8 cellular contexts compared by ENCODE assay signal in genomic region chr1:146034976-146035469, GRCh38. TPM values are rescaled to one million over a fixed set of nuclear protein-coding genes. Genes with fewer than 3 reads are reported as not detected.
DNase-seq lines count a peak whose midpoint lies in the region; ATAC-seq and TF ChIP-seq lines count a peak whose summit lies in the region.

No MANE protein-coding gene starts in this region.

- H2AFZ ChIP-seq in HCT116 (ENCODE audit: low read depth, low read length, poor library complexity, severe bottlenecking) = peak overlapping the region; percentile 93

- CTCF ChIA-PET in A673 (lab: Charles Lee) (interaction anchor here (1.2 kb wide), 1 partner anchor 57 kb away, joined by 3 read pairs; no protein-coding TSS in a partner anchor), HCT116 (lab: Charles Lee) (interaction anchor here (1.0 to 1.6 kb wide), 4 partner anchors 28 to 190 kb away, joined by 3 to 7 read pairs (median 4); partner anchors contain the start of gene NUDT17)

- peaks cover 6% of the 10 kb centered on the region for H3K27me3 Mint-ChIP-seq in stimulated activated naive CD8-positive, alpha-beta T cell treated with anti-CD3 and anti-CD28 coated beads, Interleukin-15, amount 100 ng/mL, for 72 hours

- no peak overlapping the region for H3K27ac ChIP-seq in A673 (ENCODE audit: low read depth, low read length, poor library complexity, severe bottlenecking)
- peak overlapping the region; percentile 26 for H3K27ac ChIP-seq in HCT116 (ENCODE audit: low read depth, low read length)

- H3K36me3 ChIP-seq in A673 (ENCODE audit: insufficient read depth, low read length, poor library complexity, severe bottlenecking) (no peaks in the 10 kb centered on the region), HCT116 (ENCODE audit: control insufficient read depth in 1 of 2, insufficient read depth in 2 of 2, low read length in 2 of 2) (no peaks in the 10 kb centered on the region)

- H3K27ac Mint-ChIP-seq in stimulated activated naive CD8-positive, alpha-beta T cell treated with anti-CD3 and anti-CD28 coated beads, Interleukin-15, amount 100 ng/mL, for 72 hours = peak overlapping the region; percentile 90 to 100

- no peaks in the 10 kb centered on the region for H4K20me1 ChIP-seq in HCT116 (ENCODE audit: insufficient read depth)

- DNase-seq in A673 (ENCODE audit: low spot score) (no peak), HCT116 (ENCODE audit: low read depth, low spot score) (no peak), SKM-1 treated with dmso at 0.1 percent for 144 hours (lab: John Stamatoyannopoulos, UW; ENCODE audit: unreplicated experiment) (peak; percentile 62), globus pallidus (ENCODE audit: low spot score) (peak; percentile 29), NCI-H1694 treated with DMSO at 0.1 percent for 48 hours (lab: John Stamatoyannopoulos, UW) (no peak), GM10266 (ENCODE audit: extremely low spot score) (no peak)
- no peak for DNase-seq in stimulated activated naive CD8-positive, alpha-beta T cell treated with anti-CD3 and anti-CD28 coated beads, Interleukin-15, amount 100 ng/mL, for 72 hours

- peak overlapping the region; percentile 25; the same call in 1 of the 2 replicates for H3K9ac ChIP-seq in HCT116 (ENCODE audit: low read length)

- no peaks in the 10 kb centered on the region for H3K9me3 Mint-ChIP-seq in stimulated activated naive CD8-positive, alpha-beta T cell treated with anti-CD3 and anti-CD28 coated beads, Interleukin-15, amount 100 ng/mL, for 72 hours

- H3K9me2 ChIP-seq in HCT116 (ENCODE audit: insufficient read depth) = no peaks in the 10 kb centered on the region

- H3K79me2 ChIP-seq in HCT116 (ENCODE audit: insufficient read depth, low read length) = no peaks in the 10 kb centered on the region

- H3K4me1 Mint-ChIP-seq in stimulated activated naive CD8-positive, alpha-beta T cell treated with anti-CD3 and anti-CD28 coated beads, Interleukin-15, amount 100 ng/mL, for 72 hours = peaks cover 40% of the 10 kb centered on the region

- POLR2A ChIA-PET in A673 (lab: Charles Lee; ENCODE audit: low non-redundant PET) = interaction anchor here (0.8 kb wide), 1 partner anchor 1515 kb away, joined by 3 read pairs; no protein-coding TSS in a partner anchor
- POLR2A ChIA-PET in HCT116 (lab: Charles Lee) = interaction anchor here (0.7 to 7.8 kb wide), 4 partner anchors 8 to 71 kb away, joined by 3 to 215 read pairs (median 6); partner anchors contain the start of genes ANKRD34A and POLR3GL

- no peak for TF ChIP-seq CTCF in A673 (conservative IDR thresholded peaks at IDR 0.05; ENCODE audit: low read depth, low read length)
- no peak for TF ChIP-seq CTCF in HCT116 (IDR thresholded peaks at IDR 0.05 in 2 of 3, conservative IDR thresholded peaks at IDR 0.05 in 1 of 3; ENCODE audit: borderline replicate concordance in 1 of 3, insufficient read depth in 1 of 3, low read depth in 2 of 3, low read length in 2 of 3)
- no peak for TF ChIP-seq CTCF in GM10266 (IDR thresholded peaks at IDR 0.05; ENCODE audit: control insufficient read depth, insufficient read depth, low read depth, missing control alignments)

- BruUV-seq in A673 (replicated peaks; lab: Mats Ljungman, UMichigan) (no TSS peak), HCT116 (replicated peaks; lab: Mats Ljungman, UMichigan) (no TSS peak)

- RAD21 ChIA-PET in HCT116 (lab: Charles Lee; ENCODE audit: low non-redundant PET in 1 of 2, low total read pairs in 2 of 2, uncharacterized antibody in 2 of 2, unreplicated experiment in 2 of 2) = interaction anchor here in 1 of 2 experiments (1.0 kb wide), 1 partner anchor 176 kb away, joined by 3 read pairs; the partner anchor contains the start of gene PIAS3

- no peak for TF ChIP-seq RAD21 in HCT116 (IDR thresholded peaks at IDR 0.05; ENCODE audit: low read depth)

- H3K4me1 ChIP-seq in A673 (ENCODE audit: insufficient read depth, low read length, poor library complexity, severe bottlenecking) = peaks cover 7% of the 10 kb centered on the region
- H3K4me1 ChIP-seq in HCT116 (ENCODE audit: control insufficient read depth in 1 of 2, insufficient read depth in 2 of 2, low read length in 2 of 2) = peaks cover 15 to 46% of the 10 kb centered on the region in 2 experiments

- H3K27me3 ChIP-seq in A673 (replicated peaks; ENCODE audit: insufficient read depth, low read depth, low read length, poor library complexity) (no peaks in the 10 kb centered on the region), HCT116 (ENCODE audit: insufficient read depth, low read length) (no peaks in the 10 kb centered on the region)

- peak overlapping the region; percentile 39 for H3K4me2 ChIP-seq in HCT116 (ENCODE audit: low read length)

- intact Hi-C loops in A673 (cut with micrococcal nuclease; ENCODE audit: unreplicated experiment) (no loop called here), HCT116 (cut with micrococcal nuclease) (no loop called here)

- H3K9me3 ChIP-seq in A673 (ENCODE audit: low read depth, low read length, poor library complexity, severe bottlenecking) (peaks cover under 1% of the 10 kb centered on the region), HCT116 (ENCODE audit: control insufficient read depth in 1 of 2, insufficient read depth in 1 of 2, low read depth in 1 of 2, low read length in 2 of 2) (no peaks in the 10 kb centered on the region)

- peak overlapping the region; percentile 72 for H3K4me3 ChIP-seq in A673 (ENCODE audit: low read depth, low read length, poor library complexity, severe bottlenecking)
- no peak overlapping the region for H3K4me3 ChIP-seq in HCT116 (replicated peaks in 1 of 2; ENCODE audit: low read depth in 1 of 2, low read length in 2 of 2)

- H3K4me3 Mint-ChIP-seq in stimulated activated naive CD8-positive, alpha-beta T cell treated with anti-CD3 and anti-CD28 coated beads, Interleukin-15, amount 100 ng/mL, for 72 hours = peak overlapping the region; percentile 94 to 95

- TF ChIP-seq POLR2A in HCT116 (IDR thresholded peaks at IDR 0.05; ENCODE audit: borderline replicate concordance, extremely low read depth, insufficient read depth, insufficient read length) = no peak

- ATAC-seq in HCT116 (no peak), GM19328 (IDR thresholded peaks at IDR 0.05; ENCODE audit: unreplicated experiment) (no peak)
- no peak for ATAC-seq in stimulated activated naive CD8-positive, alpha-beta T cell treated with anti-CD3 and anti-CD28 coated beads, Interleukin-15, amount 100 ng/mL, for 72 hours

TF ChIP-seq in HCT116, 20 proteins besides CTCF, POLR2A, EP300 and RAD21:
- TF ChIP-seq ZBTB33 (IDR thresholded peaks at IDR 0.05; ENCODE audit: extremely low read depth, insufficient replicate concordance, low read length) = no peak
- TF ChIP-seq TCF7L2 (IDR thresholded peaks at IDR 0.05; ENCODE audit: borderline replicate concordance, extremely low read depth, insufficient read depth, insufficient read length) = no peak
- 0 out of 2 replicates have a peak, but pooled peaks have one; percentile 27 for TF ChIP-seq ZFX (IDR thresholded peaks at IDR 0.05)
- TF ChIP-seq SRF (IDR thresholded peaks at IDR 0.05; ENCODE audit: low read depth) = no peak
- no peak for TF ChIP-seq ATF3 (IDR thresholded peaks at IDR 0.05)
- TF ChIP-seq EZH2 (IDR thresholded peaks at IDR 0.05) = no peak

RNA-seq across cellular contexts. Expression of gene HJV, which starts 13.5 kb away (rescaled TPM):
- 0.24 and 0.31 TPM in 2 replicates for total RNA-seq in A673 (2021)
- total RNA-seq in HCT116 (2021; ENCODE audit: unreplicated experiment) = not detected
- polyA plus RNA-seq in HCT116 (2012) = not detected in 2 replicates

RNA-seq across cellular contexts. Expression of gene TXNIP, which starts 38.6 kb away (rescaled TPM):
- total RNA-seq in A673 (2021) (27.3 and 36.4 TPM in 2 replicates), HCT116 (2021; ENCODE audit: unreplicated experiment) (2.5 TPM)
- not detected in 2 replicates for polyA plus RNA-seq in HCT116 (2012)

Comparison
In these comparisons a context has a peak if more than half of its experiments do, and no peak if none do; other contexts are left out.
1. DNase-seq: peak in SKM-1 treated with dmso at 0.1 percent for 144 hours (single experiment) and globus pallidus (single experiment); none in A673 (single experiment), HCT116 (single experiment), stimulated activated naive CD8-positive, alpha-beta T cell treated with anti-CD3 and anti-CD28 coated beads, Interleukin-15, amount 100 ng/mL, for 72 hours (0 of 2), NCI-H1694 treated with DMSO at 0.1 percent for 48 hours (single experiment) and GM10266 (single experiment).